In genomic region chrX:11908371-11908770, GRCh38 we compare ENCODE assay signal across 8 cellular contexts.
A peak's percentile ranks its signal among the peaks of the same experiment; 100 is the strongest.
DNase-seq lines count a peak whose midpoint lies in the region; ATAC-seq and TF ChIP-seq lines count a peak whose summit lies in the region.

No MANE protein-coding gene starts in this region.

- H3K4me1 ChIP-seq in SK-N-SH (ENCODE audit: control insufficient read depth in 1 of 2, insufficient read depth in 2 of 2, low read depth in 1 of 2, low read length in 1 of 2), result no peaks in the 10 kb centered on the region
- no peaks in the 10 kb centered on the region for H3K4me1 ChIP-seq in mesenchymal stem cell (ENCODE audit: control insufficient read depth, insufficient read depth, low read depth, low read length)

- H3K36me3 ChIP-seq in SK-N-SH (replicated peaks in 1 of 2; ENCODE audit: control insufficient read depth in 1 of 2, insufficient read depth in 2 of 2, low read length in 1 of 2) (no peaks in the 10 kb centered on the region), mesenchymal stem cell (ENCODE audit: control insufficient read depth in 1 of 2, insufficient read depth in 2 of 2, low read depth in 1 of 2, low read length in 2 of 2) (no peaks in the 10 kb centered on the region)

- no peak overlapping the region for H3K18ac ChIP-seq in mesenchymal stem cell (ENCODE audit: low read depth in 1 of 2, low read length in 2 of 2)

- no peak overlapping the region for H3K9ac ChIP-seq in SK-N-SH
- no peak overlapping the region for H3K9ac ChIP-seq in mesenchymal stem cell (ENCODE audit: low read length)

- no peak for TF ChIP-seq EP300 in SK-N-SH (IDR thresholded peaks at IDR 0.05; ENCODE audit: borderline replicate concordance in 1 of 2, low read depth in 1 of 2, low read length in 1 of 2)

- peak; percentile 96 for ATAC-seq in GM18909 (IDR thresholded peaks at IDR 0.05; ENCODE audit: poor library complexity, unreplicated experiment)
- ATAC-seq in HG03378 (IDR thresholded peaks at IDR 0.05; ENCODE audit: unreplicated experiment), result peak; percentile 88

- H4K8ac ChIP-seq in mesenchymal stem cell (ENCODE audit: low read length), result no peak overlapping the region

- H2BK12ac ChIP-seq in mesenchymal stem cell (ENCODE audit: low read length in 2 of 2), result no peak overlapping the region

- no peaks in the 10 kb centered on the region for H3K79me2 ChIP-seq in SK-N-SH (ENCODE audit: insufficient read depth)

- H3K27ac ChIP-seq in SK-N-SH (ENCODE audit: low read depth in 2 of 2, low read length in 1 of 2) (no peak overlapping the region), mesenchymal stem cell (ENCODE audit: low read length, poor library complexity, severe bottlenecking) (no peak overlapping the region)

- no peak overlapping the region for H3K14ac ChIP-seq in mesenchymal stem cell (ENCODE audit: low read length in 2 of 2)

- H3K9me3 ChIP-seq in SK-N-SH (no peaks in the 10 kb centered on the region), mesenchymal stem cell (ENCODE audit: control insufficient read depth, low read length) (no peaks in the 10 kb centered on the region)

- CTCF ChIA-PET in SK-N-SH (lab: Yijun Ruan, JAX), result no interaction called here

- TF ChIP-seq CTCF in SK-N-SH (IDR thresholded peaks at IDR 0.05), result peak; percentile 51

- no peaks in the 10 kb centered on the region for H3K9me2 ChIP-seq in SK-N-SH

- H4K20me1 ChIP-seq in SK-N-SH (ENCODE audit: insufficient read depth), result no peaks in the 10 kb centered on the region

- H2AFZ ChIP-seq in SK-N-SH (ENCODE audit: low read depth), result no peak overlapping the region
- H2AFZ ChIP-seq in mesenchymal stem cell (ENCODE audit: low read depth, low read length), result no peak overlapping the region

- no peak overlapping the region for H3K4ac ChIP-seq in mesenchymal stem cell (ENCODE audit: low read depth in 1 of 2, low read length in 2 of 2)

- no peak overlapping the region for H4K91ac ChIP-seq in mesenchymal stem cell (ENCODE audit: low read length)

- no peak overlapping the region for H3K23ac ChIP-seq in mesenchymal stem cell (ENCODE audit: low read length in 2 of 2)

- H3F3A ChIP-seq in SK-N-SH (replicated peaks; ENCODE audit: insufficient read depth), result no peaks in the 10 kb centered on the region

- no peak overlapping the region for H2AK5ac ChIP-seq in mesenchymal stem cell (ENCODE audit: low read length, severe bottlenecking)

- H3K4me3 ChIP-seq in SK-N-SH (ENCODE audit: low read depth in 2 of 2, low read length in 1 of 2) (peak overlapping the region in 1 of 2 experiments; percentile 19; a peak in 1 of 4 replicates), mesenchymal stem cell (ENCODE audit: insufficient read depth in 1 of 2, low read depth in 1 of 2, low read length in 2 of 2) (no peak overlapping the region)

- TF ChIP-seq RAD21 in SK-N-SH (IDR thresholded peaks at IDR 0.05; ENCODE audit: low read length), result peak; percentile 30; the same call in 1 of the 2 replicates

- peak; percentile 24 for DNase-seq in COR-L47 (lab: John Stamatoyannopoulos, UW)
- DNase-seq in SK-N-SH, result peak; percentile 8
- DNase-seq in germinal center (ENCODE audit: low spot score), result peak; percentile 8
- no peak for DNase-seq in ureter (ENCODE audit: low spot score)
- DNase-seq in NCI-H2029 treated with DMSO at 0.1 percent for 48 hours (lab: John Stamatoyannopoulos, UW), result no peak
- no peak for DNase-seq in mesenchymal stem cell

- no peak overlapping the region for H3K4me2 ChIP-seq in SK-N-SH
- no peak overlapping the region for H3K4me2 ChIP-seq in mesenchymal stem cell (ENCODE audit: low read length, poor library complexity, severe bottlenecking)

- H2BK15ac ChIP-seq in mesenchymal stem cell (ENCODE audit: low read depth, poor library complexity, severe bottlenecking), result no peak overlapping the region

- POLR2A ChIA-PET in SK-N-SH (lab: Yijun Ruan, JAX), result no interaction called here

- H2BK5ac ChIP-seq in mesenchymal stem cell (ENCODE audit: low read depth, low read length, poor library complexity, severe bottlenecking), result no peak overlapping the region

- H2BK120ac ChIP-seq in mesenchymal stem cell (ENCODE audit: low read depth, low read length), result no peak overlapping the region

- peaks cover 3% of the 10 kb centered on the region; the same call in 1 of the 2 replicates for H3K27me3 ChIP-seq in SK-N-SH (ENCODE audit: insufficient read depth)
- H3K27me3 ChIP-seq in mesenchymal stem cell (ENCODE audit: control insufficient read depth in 1 of 2, insufficient read depth in 1 of 2, low read length in 2 of 2), result no peaks in the 10 kb centered on the region

- WGBS in SK-N-SH (ENCODE audit: low lambda C conversion rate), result 2% methylated on average over 2 of the region's 2 CpGs
- WGBS in mesenchymal stem cell, result 50% methylated on average over 1 of the region's 2 CpGs

- H3K79me1 ChIP-seq in mesenchymal stem cell (replicated peaks; ENCODE audit: low read length, poor library complexity, severe bottlenecking), result no peaks in the 10 kb centered on the region

TF ChIP-seq in SK-N-SH, 30 proteins besides CTCF, POLR2A, EP300 and RAD21:
- no peak for TF ChIP-seq TAF1 (IDR thresholded peaks at IDR 0.05; ENCODE audit: borderline replicate concordance, low read depth, low read length)
- TF ChIP-seq USF1 (IDR thresholded peaks at IDR 0.05; ENCODE audit: borderline replicate concordance, low read depth), result peak; percentile 46; the same call in 1 of the 2 replicates

Comparison
In these comparisons a context has a peak if more than half of its experiments do, and no peak if none do; other contexts are left out.
1. DNase-seq: peak in COR-L47 (single experiment), SK-N-SH (single experiment) and germinal center (single experiment); none in ureter (single experiment), NCI-H2029 treated with DMSO at 0.1 percent for 48 hours (single experiment) and mesenchymal stem cell (single experiment).